Comparison of ENCODE assay signal across 1 cellular context in the genomic region with DNA sequence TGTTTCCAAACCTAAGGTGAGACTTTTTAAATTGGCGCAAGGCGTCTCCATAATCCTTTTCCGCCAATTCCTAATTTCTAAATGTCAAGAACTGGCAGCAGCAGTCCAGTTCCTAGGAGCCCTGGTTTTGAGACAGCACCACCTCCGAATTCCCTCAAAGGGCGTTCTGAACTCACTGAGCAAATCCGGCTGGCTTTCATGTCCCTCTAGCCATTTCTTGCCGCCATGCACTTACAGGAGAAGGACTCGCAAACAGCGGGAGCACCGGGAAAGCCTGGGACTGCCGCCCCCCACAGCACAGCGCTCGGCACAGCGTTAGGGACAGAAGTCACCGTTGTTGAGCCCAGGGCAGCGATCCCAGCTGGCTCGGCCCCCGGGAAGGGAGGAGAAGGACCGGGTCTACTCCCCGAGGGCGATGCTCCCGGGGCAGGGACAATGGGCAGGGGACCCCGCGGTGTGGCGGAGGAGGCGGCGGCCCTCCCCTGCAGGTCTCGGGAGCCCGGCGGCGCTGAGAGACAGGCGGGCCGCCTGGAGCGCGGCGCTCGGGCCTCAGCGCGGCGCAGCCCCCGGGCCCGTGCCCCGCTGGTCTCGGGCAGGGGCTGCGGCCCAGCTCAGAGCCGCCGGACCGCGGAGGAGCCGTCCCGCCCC.
TF ChIP-seq lines count a peak whose summit lies in the region.

No MANE protein-coding gene starts in this region.

TF ChIP-seq in GM12878, 131 proteins besides CTCF, POLR2A, EP300 and RAD21 (continued from another document):
- TF ChIP-seq BHLHE40 (IDR thresholded peaks at IDR 0.05; ENCODE audit: borderline replicate concordance in 1 of 2, low read depth in 2 of 2, low read length in 1 of 2) (0 out of 4 replicates have a peak, but pooled peaks of 1 of the 2 experiments have one; percentile 4), IKZF1 (conservative IDR thresholded peaks at IDR 0.05) (peak; percentile 36; the same call in 1 of the 2 replicates), BACH1 (IDR thresholded peaks at IDR 0.05; ENCODE audit: borderline replicate concordance) (0 out of 2 replicates have a peak, but pooled peaks have one; percentile 1), JUNB (IDR thresholded peaks at IDR 0.05) (0 out of 2 replicates have a peak, but pooled peaks have one; percentile 3), JUND (IDR thresholded peaks at IDR 0.05; ENCODE audit: low read depth, low read length) (no peak), EED (IDR thresholded peaks at IDR 0.05; ENCODE audit: low read depth) (peak; percentile 60), NBN (IDR thresholded peaks at IDR 0.05) (no peak), LARP7 (IDR thresholded peaks at IDR 0.05) (no peak; the same call in 1 of the 2 replicates), NR2C1 (IDR thresholded peaks at IDR 0.05) (0 out of 2 replicates have a peak, but pooled peaks have one; percentile 5), ATF7 (IDR thresholded peaks at IDR 0.05; ENCODE audit: low read depth) (0 out of 2 replicates have a peak, but pooled peaks have one; percentile 1)
- TF ChIP-seq, protein P1, sequence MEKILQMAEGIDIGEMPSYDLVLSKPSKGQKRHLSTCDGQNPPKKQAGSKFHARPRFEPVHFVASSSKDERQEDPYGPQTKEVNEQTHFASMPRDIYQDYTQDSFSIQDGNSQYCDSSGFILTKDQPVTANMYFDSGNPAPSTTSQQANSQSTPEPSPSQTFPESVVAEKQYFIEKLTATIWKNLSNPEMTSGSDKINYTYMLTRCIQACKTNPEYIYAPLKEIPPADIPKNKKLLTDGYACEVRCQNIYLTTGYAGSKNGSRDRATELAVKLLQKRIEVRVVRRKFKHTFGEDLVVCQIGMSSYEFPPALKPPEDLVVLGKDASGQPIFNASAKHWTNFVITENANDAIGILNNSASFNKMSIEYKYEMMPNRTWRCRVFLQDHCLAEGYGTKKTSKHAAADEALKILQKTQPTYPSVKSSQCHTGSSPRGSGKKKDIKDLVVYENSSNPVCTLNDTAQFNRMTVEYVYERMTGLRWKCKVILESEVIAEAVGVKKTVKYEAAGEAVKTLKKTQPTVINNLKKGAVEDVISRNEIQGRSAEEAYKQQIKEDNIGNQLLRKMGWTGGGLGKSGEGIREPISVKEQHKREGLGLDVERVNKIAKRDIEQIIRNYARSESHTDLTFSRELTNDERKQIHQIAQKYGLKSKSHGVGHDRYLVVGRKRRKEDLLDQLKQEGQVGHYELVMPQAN (conservative IDR thresholded peaks at IDR 0.05) = peak; percentile 17; the same call in 1 of the 2 replicates
- TF ChIP-seq, protein P2, sequence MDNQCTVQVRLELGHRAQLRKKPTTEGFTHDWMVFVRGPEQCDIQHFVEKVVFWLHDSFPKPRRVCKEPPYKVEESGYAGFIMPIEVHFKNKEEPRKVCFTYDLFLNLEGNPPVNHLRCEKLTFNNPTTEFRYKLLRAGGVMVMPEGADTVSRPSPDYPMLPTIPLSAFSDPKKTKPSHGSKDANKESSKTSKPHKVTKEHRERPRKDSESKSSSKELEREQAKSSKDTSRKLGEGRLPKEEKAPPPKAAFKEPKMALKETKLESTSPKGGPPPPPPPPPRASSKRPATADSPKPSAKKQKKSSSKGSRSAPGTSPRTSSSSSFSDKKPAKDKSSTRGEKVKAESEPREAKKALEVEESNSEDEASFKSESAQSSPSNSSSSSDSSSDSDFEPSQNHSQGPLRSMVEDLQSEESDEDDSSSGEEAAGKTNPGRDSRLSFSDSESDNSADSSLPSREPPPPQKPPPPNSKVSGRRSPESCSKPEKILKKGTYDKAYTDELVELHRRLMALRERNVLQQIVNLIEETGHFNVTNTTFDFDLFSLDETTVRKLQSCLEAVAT (IDR thresholded peaks at IDR 0.05) = no peak; the same call in 1 of the 2 replicates
- TF ChIP-seq, protein P3, sequence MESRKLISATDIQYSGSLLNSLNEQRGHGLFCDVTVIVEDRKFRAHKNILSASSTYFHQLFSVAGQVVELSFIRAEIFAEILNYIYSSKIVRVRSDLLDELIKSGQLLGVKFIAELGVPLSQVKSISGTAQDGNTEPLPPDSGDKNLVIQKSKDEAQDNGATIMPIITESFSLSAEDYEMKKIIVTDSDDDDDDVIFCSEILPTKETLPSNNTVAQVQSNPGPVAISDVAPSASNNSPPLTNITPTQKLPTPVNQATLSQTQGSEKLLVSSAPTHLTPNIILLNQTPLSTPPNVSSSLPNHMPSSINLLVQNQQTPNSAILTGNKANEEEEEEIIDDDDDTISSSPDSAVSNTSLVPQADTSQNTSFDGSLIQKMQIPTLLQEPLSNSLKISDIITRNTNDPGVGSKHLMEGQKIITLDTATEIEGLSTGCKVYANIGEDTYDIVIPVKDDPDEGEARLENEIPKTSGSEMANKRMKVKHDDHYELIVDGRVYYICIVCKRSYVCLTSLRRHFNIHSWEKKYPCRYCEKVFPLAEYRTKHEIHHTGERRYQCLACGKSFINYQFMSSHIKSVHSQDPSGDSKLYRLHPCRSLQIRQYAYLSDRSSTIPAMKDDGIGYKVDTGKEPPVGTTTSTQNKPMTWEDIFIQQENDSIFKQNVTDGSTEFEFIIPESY (IDR thresholded peaks at IDR 0.05) = no peak
- TF ChIP-seq, protein P4, sequence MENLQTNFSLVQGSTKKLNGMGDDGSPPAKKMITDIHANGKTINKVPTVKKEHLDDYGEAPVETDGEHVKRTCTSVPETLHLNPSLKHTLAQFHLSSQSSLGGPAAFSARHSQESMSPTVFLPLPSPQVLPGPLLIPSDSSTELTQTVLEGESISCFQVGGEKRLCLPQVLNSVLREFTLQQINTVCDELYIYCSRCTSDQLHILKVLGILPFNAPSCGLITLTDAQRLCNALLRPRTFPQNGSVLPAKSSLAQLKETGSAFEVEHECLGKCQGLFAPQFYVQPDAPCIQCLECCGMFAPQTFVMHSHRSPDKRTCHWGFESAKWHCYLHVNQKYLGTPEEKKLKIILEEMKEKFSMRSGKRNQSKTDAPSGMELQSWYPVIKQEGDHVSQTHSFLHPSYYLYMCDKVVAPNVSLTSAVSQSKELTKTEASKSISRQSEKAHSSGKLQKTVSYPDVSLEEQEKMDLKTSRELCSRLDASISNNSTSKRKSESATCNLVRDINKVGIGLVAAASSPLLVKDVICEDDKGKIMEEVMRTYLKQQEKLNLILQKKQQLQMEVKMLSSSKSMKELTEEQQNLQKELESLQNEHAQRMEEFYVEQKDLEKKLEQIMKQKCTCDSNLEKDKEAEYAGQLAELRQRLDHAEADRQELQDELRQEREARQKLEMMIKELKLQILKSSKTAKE (IDR thresholded peaks at IDR 0.05; ENCODE audit: low read depth, poor library complexity, severe bottlenecking) = peak; percentile 50
